19 cellular contexts compared by ENCODE assay signal in the genomic region with DNA sequence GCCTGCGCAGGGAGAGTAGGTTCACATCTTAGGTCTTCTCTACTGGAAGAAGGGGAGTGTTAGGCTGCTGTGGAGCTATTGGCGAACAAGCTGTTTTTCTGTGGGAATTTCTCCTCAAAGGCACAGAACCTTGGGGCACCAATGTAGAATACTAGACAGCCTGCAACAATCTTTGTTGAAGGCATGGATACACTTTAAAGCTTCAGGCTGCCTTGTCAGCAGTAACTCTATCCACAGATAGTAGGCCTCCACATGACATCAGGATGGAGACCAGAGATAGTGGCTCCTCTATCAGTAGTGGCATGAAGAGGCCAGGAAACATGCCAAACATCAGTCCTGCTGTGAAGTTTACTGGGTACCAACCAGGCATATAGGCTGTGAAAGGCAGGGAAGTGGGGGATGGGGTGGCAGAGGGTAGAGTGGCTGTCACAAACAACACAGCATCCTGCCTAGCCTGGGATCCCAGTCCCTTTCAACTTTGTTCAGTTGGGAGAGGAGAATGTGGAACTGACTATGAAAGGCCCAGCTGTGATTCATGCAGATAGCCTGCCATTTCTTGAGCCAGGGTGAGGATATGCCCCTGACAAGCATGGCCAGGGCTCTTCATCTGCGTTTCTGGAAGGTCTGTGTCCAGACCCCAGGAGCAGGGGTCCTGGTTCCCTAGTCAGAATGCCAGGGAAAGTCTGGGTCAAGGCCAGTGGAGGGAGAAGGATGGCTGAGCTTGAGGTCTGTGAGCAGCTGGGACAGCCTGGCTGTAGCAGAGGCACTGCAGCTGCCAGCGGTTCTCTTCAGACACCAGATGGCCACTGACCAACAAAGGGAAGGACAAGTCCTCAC. TPM values are rescaled to one million over a fixed set of nuclear protein-coding genes. Genes with fewer than 3 reads are reported as not detected.
DNase-seq lines count a peak whose midpoint lies in the region; ATAC-seq, FAIRE-seq and TF ChIP-seq lines count a peak whose summit lies in the region.
"Had no signal": no experiment of that assay in that cellular context is flagged by ENCODE, and none has a peak within 500 bp of the region (broad histone marks: within the 10 kb centered on the region; RNA-seq: fewer than 3 reads in every experiment).

No MANE protein-coding gene starts in this region.

- no peaks in the 10 kb centered on the region for H4K20me1 ChIP-seq in HepG2 (ENCODE audit: insufficient read depth, low read length)

- intact Hi-C loops in HepG2 (cut with micrococcal nuclease; ENCODE audit: unreplicated experiment) = no loop called here

- FAIRE-seq in HepG2 (lab: Jason Lieb, UNC) = no peak
- FAIRE-seq: D721Med had no signal

- peaks cover 19% of the 10 kb centered on the region for H3K4me1 ChIP-seq in HepG2 (ENCODE audit: insufficient read depth, low read length)
- H3K4me1 ChIP-seq: HAP-1 had no signal

- H3K36me3 Mint-ChIP-seq in activated naive CD4-positive, alpha-beta T cell treated with anti-CD3 and anti-CD28 coated beads, Interleukin-2, amount 50 U/mL, for 72 hours = peaks cover 11 to 12% of the 10 kb centered on the region in 2 donors
- H3K36me3 Mint-ChIP-seq in stimulated activated naive B cell treated with anti-CD40 and anti-IgM and Interleukin-4, amounts not matched to agents 10 μg/mL and 1 μg/mL and 100 μg/mL, for 72 hours = peaks cover 33 to 35% of the 10 kb centered on the region in 2 donors

- no peak overlapping the region for H3K4me2 ChIP-seq in HepG2 (ENCODE audit: low read depth, low read length)
- H3K4me2 ChIP-seq: KMS-11 had no signal

- no peak for TF ChIP-seq CTCF in WERI-Rb-1 (IDR thresholded peaks at IDR 0.05; ENCODE audit: low read depth, low read length)
- TF ChIP-seq CTCF in HepG2 (CRISPR knock-in tag; IDR thresholded peaks at IDR 0.05) = no peak

- no peaks in the 10 kb centered on the region for H3K9me3 Mint-ChIP-seq in activated naive CD4-positive, alpha-beta T cell treated with anti-CD3 and anti-CD28 coated beads, Interleukin-2, amount 50 U/mL, for 72 hours
- peaks cover 0 to 2% of the 10 kb centered on the region in 2 donors for H3K9me3 Mint-ChIP-seq in stimulated activated naive B cell treated with anti-CD40 and anti-IgM and Interleukin-4, amounts not matched to agents 10 μg/mL and 1 μg/mL and 100 μg/mL, for 72 hours

- H2AFZ ChIP-seq in HepG2 (ENCODE audit: low read length) = no peak overlapping the region

- no peaks in the 10 kb centered on the region for H3K27me3 ChIP-seq in WERI-Rb-1 (ENCODE audit: insufficient read depth, low read depth, severe bottlenecking)
- peaks cover 0 to 2% of the 10 kb centered on the region in 2 experiments; a peak in 1 of 5 replicates for H3K27me3 ChIP-seq in HepG2 (ENCODE audit: control insufficient read depth in 1 of 2, insufficient read depth in 2 of 2, low read length in 2 of 2)
- H3K27me3 ChIP-seq: stomach had no signal

- no peak for ATAC-seq in activated naive CD4-positive, alpha-beta T cell treated with anti-CD3 and anti-CD28 coated beads, Interleukin-2, amount 50 U/mL, for 72 hours
- ATAC-seq in HepG2 = no peak; the same call in 2 of the 3 replicates
- ATAC-seq in stimulated activated naive B cell treated with anti-CD40 and anti-IgM and Interleukin-4, amounts not matched to agents 10 μg/mL and 1 μg/mL and 100 μg/mL, for 72 hours (replicated peaks) = no peak
- no peak for ATAC-seq in GM18858 (IDR thresholded peaks at IDR 0.05; ENCODE audit: unreplicated experiment)
- ATAC-seq in HG03469 (IDR thresholded peaks at IDR 0.05; ENCODE audit: unreplicated experiment) = no peak

- TF ChIP-seq EP300 in HepG2 (IDR thresholded peaks at IDR 0.05; ENCODE audit: low read depth in 2 of 2, low read length in 2 of 2) (no peak), HepG2 (CRISPR knock-in tag; IDR thresholded peaks at IDR 0.05; ENCODE audit: borderline replicate concordance) (no peak)

- H3K27ac ChIP-seq in WERI-Rb-1 (no peak overlapping the region), HepG2 (ENCODE audit: extremely low read length, insufficient read depth, low read length) (no peak overlapping the region)
- H3K27ac ChIP-seq: KMS-11 had no signal

- H3K4me3 Mint-ChIP-seq in stimulated activated naive B cell treated with anti-CD40 and anti-IgM and Interleukin-4, amounts not matched to agents 10 μg/mL and 1 μg/mL and 100 μg/mL, for 72 hours = no peak overlapping the region

- peaks cover 21 to 40% of the 10 kb centered on the region in 2 donors for H3K4me1 Mint-ChIP-seq in stimulated activated naive B cell treated with anti-CD40 and anti-IgM and Interleukin-4, amounts not matched to agents 10 μg/mL and 1 μg/mL and 100 μg/mL, for 72 hours

- no peak for DNase-seq in activated naive CD4-positive, alpha-beta T cell treated with anti-CD3 and anti-CD28 coated beads, Interleukin-2, amount 50 U/mL, for 72 hours (ENCODE audit: low spot score in 2 of 2)
- no peak for DNase-seq in activated naive CD4-positive, alpha-beta T cell treated with Interleukin-2 at 50 U/mL for 16 hours
- DNase-seq in WERI-Rb-1 = peak; percentile 24
- no peak for DNase-seq in HepG2 (ENCODE audit: low spot score)
- no peak for DNase-seq in stimulated activated naive B cell treated with anti-CD40 and anti-IgM and Interleukin-4, amounts not matched to agents 10 μg/mL and 1 μg/mL and 100 μg/mL, for 72 hours
- DNase-seq in EL = no peak
- DNase-seq: activated CD4-positive, CD25-positive, alpha-beta regulatory T cell treated with anti-CD3 and anti-CD28 coated beads, Interleukin-2, amount 50 U/mL, for 72 hours; activated T-cell treated with anti-CD3 and anti-CD28 coated beads for 4 hours; kidney glomerular epithelial cell; NCI-H1436; NCI-H446 treated with DMSO at 0.1 percent for 48 hours; right cardiac atrium; stomach had no signal

- BruUV-seq in HepG2 (replicated peaks; lab: Mats Ljungman, UMichigan) = no TSS peak

- H3K4me3 ChIP-seq in WERI-Rb-1 (ENCODE audit: low read depth, low read length) = no peak overlapping the region
- H3K4me3 ChIP-seq in HepG2 (replicated peaks in 1 of 3; ENCODE audit: insufficient read depth in 1 of 3, low read depth in 2 of 3, low read length in 3 of 3) = no peak overlapping the region
- H3K4me3 ChIP-seq: HAP-1 had no signal

- H3K27ac Mint-ChIP-seq in activated naive CD4-positive, alpha-beta T cell treated with anti-CD3 and anti-CD28 coated beads, Interleukin-2, amount 50 U/mL, for 72 hours = peak overlapping the region; percentile 3 to 55
- H3K27ac Mint-ChIP-seq in stimulated activated naive B cell treated with anti-CD40 and anti-IgM and Interleukin-4, amounts not matched to agents 10 μg/mL and 1 μg/mL and 100 μg/mL, for 72 hours = peak overlapping the region; percentile 21

- H3K27me3 Mint-ChIP-seq in stimulated activated naive B cell treated with anti-CD40 and anti-IgM and Interleukin-4, amounts not matched to agents 10 μg/mL and 1 μg/mL and 100 μg/mL, for 72 hours = peaks cover 0 to 8% of the 10 kb centered on the region in 2 donors

- 90% methylated on average over 3 of the region's 4 CpGs for WGBS in HepG2 (ENCODE audit: low lambda C conversion rate)

- H3K79me2 ChIP-seq in HepG2 (ENCODE audit: insufficient read depth, low read length) = no peaks in the 10 kb centered on the region

- TF ChIP-seq RAD21 in HepG2 (CRISPR knock-in tag; IDR thresholded peaks at IDR 0.05) = no peak

- peaks cover 4% of the 10 kb centered on the region for H3K36me3 ChIP-seq in WERI-Rb-1
- peaks cover 5 to 13% of the 10 kb centered on the region in 2 experiments; a peak in 4 of 5 replicates for H3K36me3 ChIP-seq in HepG2 (replicated peaks in 1 of 2; ENCODE audit: control insufficient read depth in 1 of 2, insufficient read depth in 2 of 2, low read length in 2 of 2)

- no peaks in the 10 kb centered on the region for H3K9me3 ChIP-seq in WERI-Rb-1 (ENCODE audit: severe bottlenecking)
- no peaks in the 10 kb centered on the region for H3K9me3 ChIP-seq in HepG2 (ENCODE audit: low read length)
- H3K9me3 ChIP-seq: HAP-1, stomach had no signal

- POLR2A ChIA-PET in HepG2 (lab: Yijun Ruan, JAX) = no interaction called here

- TF ChIP-seq POLR2A in HepG2 (IDR thresholded peaks at IDR 0.05; ENCODE audit: insufficient read depth in 1 of 2, low read depth in 2 of 2, low read length in 2 of 2) = no peak

- in situ Hi-C loops in HepG2 (cut with HindIII; ENCODE audit: extremely low pct_ligation_motif_present, low pct_unique_long_range_greater_than_20kb) = no loop called here

- no peak overlapping the region for H3K9ac ChIP-seq in HepG2 (ENCODE audit: insufficient read depth, low read depth, low read length)
- H3K9ac ChIP-seq: KMS-11 had no signal

- CTCF ChIA-PET in HepG2 (lab: Yijun Ruan, JAX; ENCODE audit: low intra/inter-chr PET ratio, low total read pairs) = no interaction called here

TF ChIP-seq in HepG2, 621 proteins besides CTCF, POLR2A, EP300 and RAD21:
- TF ChIP-seq POLR2G (IDR thresholded peaks at IDR 0.05; ENCODE audit: low read depth, low read length) (peak; percentile 29; the same call in 1 of the 2 replicates), NCOA2 (CRISPR knock-in tag; IDR thresholded peaks at IDR 0.05) (no peak), ZNF143 (CRISPR knock-in tag; IDR thresholded peaks at IDR 0.05) (no peak), ZNF354B (CRISPR knock-in tag; IDR thresholded peaks at IDR 0.05) (no peak), ZNF563 (CRISPR knock-in tag; IDR thresholded peaks at IDR 0.05) (no peak)

RNA-seq across cellular contexts. Expression of a gene that starts 1.0 kb away (rescaled TPM):
- under 1 TPM; 0.11 to 0.27 TPM for total RNA-seq in activated naive CD4-positive, alpha-beta T cell treated with anti-CD3 and anti-CD28 coated beads, Interleukin-2, amount 50 U/mL, for 72 hours
- total RNA-seq in HepG2 (2016; rRNA removed; fragmentation: Illumina TruSeq; extraction: Trizol) = not detected in 2 replicates
- total RNA-seq in HepG2 (2016; cell fraction: cytosol; rRNA removed; fragmentation: Illumina TruSeq; extraction: Trizol; ENCODE audit: low read depth) = not detected in 2 replicates
- not detected in 2 replicates for total RNA-seq in HepG2 (2016; cell fraction: insoluble cytoplasmic fraction; rRNA removed; fragmentation: Illumina TruSeq; extraction: Trizol)
- total RNA-seq in HepG2 (2016; cell fraction: membrane; rRNA removed; fragmentation: Illumina TruSeq; extraction: Trizol) = not detected in 2 replicates
- total RNA-seq in HepG2 (2016; cell fraction: nucleus; rRNA removed; fragmentation: Illumina TruSeq; extraction: Trizol) = not detected in 2 replicates
- polyA plus RNA-seq in HepG2 (2011; rRNA removed) = 0.13 TPM in 1 of 2 replicates, not detected in the other
- polyA plus RNA-seq in HepG2 (2011; cell fraction: cytosol; rRNA removed) = not detected in 2 replicates
- 0.28 and 0.32 TPM in 2 replicates for polyA plus RNA-seq in HepG2 (2011; cell fraction: nucleus; rRNA removed)
- polyA plus RNA-seq in HepG2 (2012) = not detected in 2 replicates
- not detected in 2 replicates for polyA plus RNA-seq in HepG2 (2016; cell fraction: cytosol; fragmentation: Illumina TruSeq; extraction: Trizol; ENCODE audit: low read depth)
- not detected in 2 replicates for polyA plus RNA-seq in HepG2 (2016; cell fraction: insoluble cytoplasmic fraction; fragmentation: Illumina TruSeq; extraction: Trizol; ENCODE audit: low read depth)
- polyA plus RNA-seq in HepG2 (2016; cell fraction: membrane; fragmentation: Illumina TruSeq; extraction: Trizol; ENCODE audit: low read depth) = not detected in 2 replicates
- not detected in 2 replicates for polyA plus RNA-seq in HepG2 (2016; cell fraction: nucleus; fragmentation: Illumina TruSeq; extraction: Trizol; ENCODE audit: insufficient read depth, low read depth)
- not detected in 2 replicates for polyA minus RNA-seq in HepG2 (2011; rRNA and poly(A)+ RNA removed; ENCODE audit: low replicate concordance)
- polyA minus RNA-seq in HepG2 (2011; cell fraction: cytosol; rRNA and poly(A)+ RNA removed) = not detected in 2 replicates
- polyA minus RNA-seq in HepG2 (2011; cell fraction: nucleus; rRNA and poly(A)+ RNA removed) = not detected in 2 replicates
- total RNA-seq: chondrocyte had no signal
